In the genomic region with DNA sequence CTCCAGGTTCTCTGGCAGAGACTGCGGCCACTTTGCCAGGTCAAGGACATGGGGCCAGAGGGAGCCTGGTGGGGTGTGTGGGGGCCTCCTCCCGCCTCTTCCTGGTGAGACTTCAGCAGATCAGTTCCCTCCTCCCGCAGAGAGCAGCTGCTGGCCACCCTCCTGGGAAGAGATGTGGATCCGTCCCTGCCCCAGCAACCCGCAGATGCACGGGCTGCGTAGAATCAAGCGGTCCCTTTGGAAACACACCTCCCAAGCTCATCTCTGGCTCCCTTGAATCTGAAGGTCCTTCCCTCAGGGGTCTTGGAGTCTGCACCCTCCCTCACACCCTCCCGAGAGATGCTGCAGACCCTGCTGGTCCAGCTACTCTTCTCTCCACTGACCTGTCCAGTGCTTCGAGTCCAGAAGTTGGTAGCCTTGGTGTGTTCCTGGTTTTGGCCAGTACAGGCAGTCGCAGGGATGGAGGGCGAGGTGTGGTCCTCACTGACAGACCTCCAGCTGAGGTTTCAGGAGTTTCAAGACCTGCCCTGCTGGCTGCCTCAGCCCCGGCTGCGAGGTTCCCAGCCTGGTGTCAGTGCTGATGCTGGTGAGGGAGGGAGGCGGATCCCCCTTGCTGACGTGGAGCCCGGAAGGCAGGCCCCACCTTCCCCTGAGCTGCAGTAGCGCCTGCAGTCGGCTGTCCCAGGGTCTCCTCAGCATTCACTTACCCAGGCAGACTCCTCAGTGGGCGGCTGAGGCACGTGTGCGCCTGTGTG, we compare ENCODE assay signal across 1 cellular context.
TF ChIP-seq lines count a peak whose summit lies in the region.

Gene NPBWR2, minus strand, starts transcription at position 585 of the 755 bp plus-strand sequence. CDS start 734 bp downstream, outside the sequence.

TF ChIP-seq in WTC11, 78 proteins besides CTCF, POLR2A, EP300 and RAD21 (continued from another document):
- TF ChIP-seq, protein P1, sequence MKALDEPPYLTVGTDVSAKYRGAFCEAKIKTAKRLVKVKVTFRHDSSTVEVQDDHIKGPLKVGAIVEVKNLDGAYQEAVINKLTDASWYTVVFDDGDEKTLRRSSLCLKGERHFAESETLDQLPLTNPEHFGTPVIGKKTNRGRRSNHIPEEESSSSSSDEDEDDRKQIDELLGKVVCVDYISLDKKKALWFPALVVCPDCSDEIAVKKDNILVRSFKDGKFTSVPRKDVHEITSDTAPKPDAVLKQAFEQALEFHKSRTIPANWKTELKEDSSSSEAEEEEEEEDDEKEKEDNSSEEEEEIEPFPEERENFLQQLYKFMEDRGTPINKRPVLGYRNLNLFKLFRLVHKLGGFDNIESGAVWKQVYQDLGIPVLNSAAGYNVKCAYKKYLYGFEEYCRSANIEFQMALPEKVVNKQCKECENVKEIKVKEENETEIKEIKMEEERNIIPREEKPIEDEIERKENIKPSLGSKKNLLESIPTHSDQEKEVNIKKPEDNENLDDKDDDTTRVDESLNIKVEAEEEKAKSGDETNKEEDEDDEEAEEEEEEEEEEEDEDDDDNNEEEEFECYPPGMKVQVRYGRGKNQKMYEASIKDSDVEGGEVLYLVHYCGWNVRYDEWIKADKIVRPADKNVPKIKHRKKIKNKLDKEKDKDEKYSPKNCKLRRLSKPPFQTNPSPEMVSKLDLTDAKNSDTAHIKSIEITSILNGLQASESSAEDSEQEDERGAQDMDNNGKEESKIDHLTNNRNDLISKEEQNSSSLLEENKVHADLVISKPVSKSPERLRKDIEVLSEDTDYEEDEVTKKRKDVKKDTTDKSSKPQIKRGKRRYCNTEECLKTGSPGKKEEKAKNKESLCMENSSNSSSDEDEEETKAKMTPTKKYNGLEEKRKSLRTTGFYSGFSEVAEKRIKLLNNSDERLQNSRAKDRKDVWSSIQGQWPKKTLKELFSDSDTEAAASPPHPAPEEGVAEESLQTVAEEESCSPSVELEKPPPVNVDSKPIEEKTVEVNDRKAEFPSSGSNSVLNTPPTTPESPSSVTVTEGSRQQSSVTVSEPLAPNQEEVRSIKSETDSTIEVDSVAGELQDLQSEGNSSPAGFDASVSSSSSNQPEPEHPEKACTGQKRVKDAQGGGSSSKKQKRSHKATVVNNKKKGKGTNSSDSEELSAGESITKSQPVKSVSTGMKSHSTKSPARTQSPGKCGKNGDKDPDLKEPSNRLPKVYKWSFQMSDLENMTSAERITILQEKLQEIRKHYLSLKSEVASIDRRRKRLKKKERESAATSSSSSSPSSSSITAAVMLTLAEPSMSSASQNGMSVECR (CRISPR knock-in tag; IDR thresholded peaks at IDR 0.05; ENCODE audit: borderline replicate concordance): no peak
- TF ChIP-seq, protein P2, sequence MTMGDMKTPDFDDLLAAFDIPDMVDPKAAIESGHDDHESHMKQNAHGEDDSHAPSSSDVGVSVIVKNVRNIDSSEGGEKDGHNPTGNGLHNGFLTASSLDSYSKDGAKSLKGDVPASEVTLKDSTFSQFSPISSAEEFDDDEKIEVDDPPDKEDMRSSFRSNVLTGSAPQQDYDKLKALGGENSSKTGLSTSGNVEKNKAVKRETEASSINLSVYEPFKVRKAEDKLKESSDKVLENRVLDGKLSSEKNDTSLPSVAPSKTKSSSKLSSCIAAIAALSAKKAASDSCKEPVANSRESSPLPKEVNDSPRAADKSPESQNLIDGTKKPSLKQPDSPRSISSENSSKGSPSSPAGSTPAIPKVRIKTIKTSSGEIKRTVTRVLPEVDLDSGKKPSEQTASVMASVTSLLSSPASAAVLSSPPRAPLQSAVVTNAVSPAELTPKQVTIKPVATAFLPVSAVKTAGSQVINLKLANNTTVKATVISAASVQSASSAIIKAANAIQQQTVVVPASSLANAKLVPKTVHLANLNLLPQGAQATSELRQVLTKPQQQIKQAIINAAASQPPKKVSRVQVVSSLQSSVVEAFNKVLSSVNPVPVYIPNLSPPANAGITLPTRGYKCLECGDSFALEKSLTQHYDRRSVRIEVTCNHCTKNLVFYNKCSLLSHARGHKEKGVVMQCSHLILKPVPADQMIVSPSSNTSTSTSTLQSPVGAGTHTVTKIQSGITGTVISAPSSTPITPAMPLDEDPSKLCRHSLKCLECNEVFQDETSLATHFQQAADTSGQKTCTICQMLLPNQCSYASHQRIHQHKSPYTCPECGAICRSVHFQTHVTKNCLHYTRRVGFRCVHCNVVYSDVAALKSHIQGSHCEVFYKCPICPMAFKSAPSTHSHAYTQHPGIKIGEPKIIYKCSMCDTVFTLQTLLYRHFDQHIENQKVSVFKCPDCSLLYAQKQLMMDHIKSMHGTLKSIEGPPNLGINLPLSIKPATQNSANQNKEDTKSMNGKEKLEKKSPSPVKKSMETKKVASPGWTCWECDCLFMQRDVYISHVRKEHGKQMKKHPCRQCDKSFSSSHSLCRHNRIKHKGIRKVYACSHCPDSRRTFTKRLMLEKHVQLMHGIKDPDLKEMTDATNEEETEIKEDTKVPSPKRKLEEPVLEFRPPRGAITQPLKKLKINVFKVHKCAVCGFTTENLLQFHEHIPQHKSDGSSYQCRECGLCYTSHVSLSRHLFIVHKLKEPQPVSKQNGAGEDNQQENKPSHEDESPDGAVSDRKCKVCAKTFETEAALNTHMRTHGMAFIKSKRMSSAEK (CRISPR knock-in tag; IDR thresholded peaks at IDR 0.05; ENCODE audit: borderline replicate concordance): no peak
- no peak for TF ChIP-seq ZNF317 (CRISPR knock-in tag; IDR thresholded peaks at IDR 0.05; ENCODE audit: borderline replicate concordance, low read depth)
